In genomic region chr2:128305555-128306080, GRCh38 we compare ENCODE assay signal across 8 cellular contexts. TPM values are rescaled to one million over a fixed set of nuclear protein-coding genes. Genes with fewer than 3 reads are reported as not detected.
A peak's percentile ranks its signal among the peaks of the same experiment; 100 is the strongest.
DNase-seq lines count a peak whose midpoint lies in the region; ATAC-seq, FAIRE-seq and TF ChIP-seq lines count a peak whose summit lies in the region.

No MANE protein-coding gene starts in this region.

- peak overlapping the region; percentile 65 for H3K27ac ChIP-seq in cardiac muscle cell
- peak overlapping the region; percentile 43 for H3K27ac ChIP-seq in substantia nigra (ENCODE audit: low read depth, low read length, poor library complexity, severe bottlenecking)

- H3K4me3 ChIP-seq in cardiac muscle cell (no peak overlapping the region), MG63 (no peak overlapping the region)

- H3K4me1 ChIP-seq in cardiac muscle cell (ENCODE audit: low read depth): peaks cover 23% of the 10 kb centered on the region

- no peak for FAIRE-seq in GM12891 (lab: Jason Lieb, UNC)

- TF ChIP-seq CTCF in cardiac muscle cell (IDR thresholded peaks at IDR 0.05; ENCODE audit: low read depth, low read length): no peak

- H3K9me3 ChIP-seq in cardiac muscle cell (ENCODE audit: low read depth): no peaks in the 10 kb centered on the region
- H3K9me3 ChIP-seq in MG63: no peaks in the 10 kb centered on the region

- no peak for TF ChIP-seq POLR2A in GM12891 (IDR thresholded peaks at IDR 0.05; ENCODE audit: low read depth, low read length)

- no peaks in the 10 kb centered on the region for H3K27me3 ChIP-seq in cardiac muscle cell
- H3K27me3 ChIP-seq in MG63: no peaks in the 10 kb centered on the region

- DNase-seq in GM12891 (ENCODE audit: insufficient read length, low spot score): peak; percentile 56
- peak; percentile 98 for DNase-seq in NCI-H82 (lab: John Stamatoyannopoulos, UW)
- peak in 1 of 2 donors; percentile 12 for DNase-seq in cardiac muscle cell (ENCODE audit: low read depth in 1 of 2, low spot score in 1 of 2)
- DNase-seq in substantia nigra (lab: John Stamatoyannopoulos, UW): peak in 1 of 49 donors; percentile 34
- no peak for DNase-seq in MG63
- DNase-seq in activated CD4-positive, CD25-positive, alpha-beta regulatory T cell treated with anti-CD3 and anti-CD28 coated beads, Interleukin-2, amount 50 U/mL, for 72 hours: no peak

- H3K36me3 ChIP-seq in cardiac muscle cell (no peaks in the 10 kb centered on the region), MG63 (no peaks in the 10 kb centered on the region)

- peak; percentile 42 for ATAC-seq in HG02852 (IDR thresholded peaks at IDR 0.05; ENCODE audit: unreplicated experiment)
- no peak for ATAC-seq in activated CD4-positive, CD25-positive, alpha-beta regulatory T cell treated with anti-CD3 and anti-CD28 coated beads, Interleukin-2, amount 50 U/mL, for 24 hours

TF ChIP-seq in GM12891, 5 proteins besides CTCF, POLR2A, EP300 and RAD21:
- TF ChIP-seq SPI1 (IDR thresholded peaks at IDR 0.05; ENCODE audit: low read depth, low read length) (no peak), POU2F2 (IDR thresholded peaks at IDR 0.05; ENCODE audit: low read depth, low read length) (no peak), PAX5 (IDR thresholded peaks at IDR 0.05; ENCODE audit: insufficient read depth, low read length, severe bottlenecking) (no peak), TAF1 (IDR thresholded peaks at IDR 0.05; ENCODE audit: low read depth, low read length) (no peak), POLR2AphosphoS5 (IDR thresholded peaks at IDR 0.05; ENCODE audit: low read depth, low read length) (no peak)

RNA-seq across cellular contexts. Expression of gene HS6ST1, which starts 13.1 kb away (rescaled TPM):
- polyA plus RNA-seq in GM12891 (2012; ENCODE audit: low read depth, missing spikeins): 2.6 TPM
- total RNA-seq in cardiac muscle cell: 24.5 and 26.1 TPM in 2 replicates
- 13.8 and 22.9 TPM in 2 replicates for polyA plus RNA-seq in cardiac muscle cell
- 16.9 and 32.5 TPM in 2 replicates for total RNA-seq in MG63 (2014; rRNA removed; shearing (Covaris generic); ENCODE audit: low replicate concordance)

Comparison
In these comparisons a context has a peak if more than half of its experiments do, and no peak if none do; other contexts are left out.
1. DNase-seq: peak in GM12891 (single experiment) and NCI-H82 (single experiment); none in MG63 (single experiment) and activated CD4-positive, CD25-positive, alpha-beta regulatory T cell treated with anti-CD3 and anti-CD28 coated beads, Interleukin-2, amount 50 U/mL, for 72 hours (single experiment).